Comparison of ENCODE assay signal across 1 cellular context in genomic region chr3:31341130-31341529, GRCh38.
TF ChIP-seq lines count a peak whose summit lies in the region.

No MANE protein-coding gene starts in this region.

TF ChIP-seq in GM23338, 12 proteins besides CTCF, POLR2A, EP300 and RAD21 (continued from another document):
- TF ChIP-seq REST (IDR thresholded peaks at IDR 0.05; ENCODE audit: unreplicated experiment) (no peak), ZNF331 (CRISPR knock-in tag; IDR thresholded peaks at IDR 0.05; ENCODE audit: low read depth) (no peak), JUNB (IDR thresholded peaks at IDR 0.05; ENCODE audit: unreplicated experiment) (no peak), EZH2phosphoT487 (IDR thresholded peaks at IDR 0.05; ENCODE audit: unreplicated experiment) (no peak)
